In genomic region chr2:234706086-234706485, GRCh38 we compare ENCODE assay signal across 21 cellular contexts.
DNase-seq lines count a peak whose midpoint lies in the region; ATAC-seq lines count a peak whose summit lies in the region.
"Had no signal": no experiment of that assay in that cellular context is flagged by ENCODE, and none has a peak within 500 bp of the region (broad histone marks: within the 10 kb centered on the region; RNA-seq: fewer than 3 reads in every experiment).

No MANE protein-coding gene starts in this region.

- no peak overlapping the region for H3K14ac ChIP-seq in mesenchymal stem cell (ENCODE audit: low read length in 2 of 2)

- no peaks in the 10 kb centered on the region for H3K36me3 ChIP-seq in mesenchymal stem cell (ENCODE audit: control insufficient read depth in 1 of 2, insufficient read depth in 2 of 2, low read depth in 1 of 2, low read length in 2 of 2)
- H3K36me3 ChIP-seq: BLaER1 had no signal

- no peaks in the 10 kb centered on the region for H3K36me3 Mint-ChIP-seq in activated CD8-positive, alpha-beta memory T cell treated with anti-CD3 and anti-CD28 coated beads, Interleukin-2, amount 10 ng/mL, durations not matched to agents 7 days and 5 days
- H3K36me3 Mint-ChIP-seq: CD4-positive, CD25-positive, alpha-beta regulatory T cell; CD8-positive, alpha-beta T cell had no signal

- 99% methylated on average over 3 of the region's 3 CpGs for WGBS in mesenchymal stem cell

- H2BK15ac ChIP-seq in mesenchymal stem cell (ENCODE audit: low read depth, poor library complexity, severe bottlenecking) = no peak overlapping the region

- H4K8ac ChIP-seq in mesenchymal stem cell (ENCODE audit: low read length) = no peak overlapping the region

- H2AFZ ChIP-seq in mesenchymal stem cell (ENCODE audit: low read depth, low read length) = no peak overlapping the region
- H2AFZ ChIP-seq: GM23248 had no signal

- no peaks in the 10 kb centered on the region for H3K9me3 ChIP-seq in mesenchymal stem cell (ENCODE audit: control insufficient read depth, low read length)
- H3K9me3 ChIP-seq: A549, Caco-2 had no signal

- H3K4me3 ChIP-seq in mesenchymal stem cell (ENCODE audit: insufficient read depth in 1 of 2, low read depth in 1 of 2, low read length in 2 of 2) = no peak overlapping the region
- H3K4me3 ChIP-seq: A549, BLaER1, GM23248 had no signal

- no peaks in the 10 kb centered on the region for H3K4me1 Mint-ChIP-seq in activated CD8-positive, alpha-beta memory T cell treated with anti-CD3 and anti-CD28 coated beads, Interleukin-2, amount 10 ng/mL, durations not matched to agents 7 days and 5 days
- H3K4me1 Mint-ChIP-seq: B cell; CD4-positive, CD25-positive, alpha-beta regulatory T cell had no signal

- no peak overlapping the region for H3K18ac ChIP-seq in mesenchymal stem cell (ENCODE audit: low read depth in 1 of 2, low read length in 2 of 2)

- CTCF ChIA-PET in activated CD8-positive, alpha-beta memory T cell treated with anti-CD3 and anti-CD28 coated beads, Interleukin-2, amount 10 ng/mL, durations not matched to agents 7 days and 5 days (lab: Charles Lee) = no interaction called here

- ATAC-seq in activated CD8-positive, alpha-beta memory T cell treated with anti-CD3 and anti-CD28 coated beads, Interleukin-2, amount 10 ng/mL, durations not matched to agents 7 days and 5 days = no peak
- no peak for ATAC-seq in GM21515 (IDR thresholded peaks at IDR 0.05; ENCODE audit: unreplicated experiment)
- ATAC-seq: A549; CD8-positive, alpha-beta T cell; HCT116 had no signal

- H3K4ac ChIP-seq in mesenchymal stem cell (ENCODE audit: low read depth in 1 of 2, low read length in 2 of 2) = no peak overlapping the region

- H3K27me3 Mint-ChIP-seq in activated CD8-positive, alpha-beta memory T cell treated with anti-CD3 and anti-CD28 coated beads, Interleukin-2, amount 10 ng/mL, durations not matched to agents 7 days and 5 days = peaks cover 8% of the 10 kb centered on the region
- H3K27me3 Mint-ChIP-seq: CD4-positive, CD25-positive, alpha-beta regulatory T cell had no signal

- no peaks in the 10 kb centered on the region for H3K79me1 ChIP-seq in mesenchymal stem cell (replicated peaks; ENCODE audit: low read length, poor library complexity, severe bottlenecking)

- DNase-seq in activated CD8-positive, alpha-beta memory T cell treated with anti-CD3 and anti-CD28 coated beads, Interleukin-2, amount 10 ng/mL, durations not matched to agents 7 days and 5 days = peak; percentile 33
- no peak for DNase-seq in activated CD8-positive, alpha-beta memory T cell treated with anti-CD3 and anti-CD28 coated beads, Interleukin-2, amount 50 U/mL, for 4 hours
- DNase-seq in ecto neural progenitor cell (ENCODE audit: low spot score) (peak; percentile 5), mesenchymal stem cell (no peak), NCI-H2107 (lab: John Stamatoyannopoulos, UW) (no peak)
- DNase-seq in stimulated activated CD4-positive, alpha-beta T cell treated with anti-CD3 and anti-CD28 coated beads, Interleukin-4, amount 100 ng/mL, for 4 hours = no peak
- DNase-seq: 8988T; ACHN; Caco-2; CD4-positive, CD25-positive, alpha-beta regulatory T cell; CD8-positive, alpha-beta T cell; DMS153; DND-41; GM23248; H9 had no signal

- H3K27me3 ChIP-seq in mesenchymal stem cell (ENCODE audit: control insufficient read depth in 1 of 2, insufficient read depth in 1 of 2, low read length in 2 of 2) = no peaks in the 10 kb centered on the region
- H3K27me3 ChIP-seq: BLaER1 had no signal

- H3K23ac ChIP-seq in mesenchymal stem cell (ENCODE audit: low read length in 2 of 2) = no peak overlapping the region

- H3K4me2 ChIP-seq in mesenchymal stem cell (ENCODE audit: low read length, poor library complexity, severe bottlenecking) = no peak overlapping the region
- H3K4me2 ChIP-seq: A549, BLaER1 had no signal

- no peak overlapping the region for H4K91ac ChIP-seq in mesenchymal stem cell (ENCODE audit: low read length)

- no peak overlapping the region for H3K4me3 Mint-ChIP-seq in activated CD8-positive, alpha-beta memory T cell treated with anti-CD3 and anti-CD28 coated beads, Interleukin-2, amount 10 ng/mL, durations not matched to agents 7 days and 5 days
- H3K4me3 Mint-ChIP-seq: B cell; CD4-positive, CD25-positive, alpha-beta regulatory T cell; CD8-positive, alpha-beta T cell; H9 had no signal

- no peak overlapping the region for H3K27ac Mint-ChIP-seq in activated CD8-positive, alpha-beta memory T cell treated with anti-CD3 and anti-CD28 coated beads, Interleukin-2, amount 10 ng/mL, durations not matched to agents 7 days and 5 days
- H3K27ac Mint-ChIP-seq: B cell; CD4-positive, CD25-positive, alpha-beta regulatory T cell; CD8-positive, alpha-beta T cell had no signal

- H2BK5ac ChIP-seq in mesenchymal stem cell (ENCODE audit: low read depth, low read length, poor library complexity, severe bottlenecking) = no peak overlapping the region

- peak overlapping the region; percentile 46 for H2AK5ac ChIP-seq in mesenchymal stem cell (ENCODE audit: low read length, severe bottlenecking)

- H3K27ac ChIP-seq in mesenchymal stem cell (ENCODE audit: low read length, poor library complexity, severe bottlenecking) = no peak overlapping the region
- H3K27ac ChIP-seq: A549, BLaER1, C4-2B, GM23248 had no signal

- no peak overlapping the region for H3K9ac ChIP-seq in mesenchymal stem cell (ENCODE audit: low read length)
- H3K9ac ChIP-seq: BLaER1, GM23248 had no signal

- no peak overlapping the region for H2BK12ac ChIP-seq in mesenchymal stem cell (ENCODE audit: low read length in 2 of 2)

- H3K4me1 ChIP-seq in mesenchymal stem cell (ENCODE audit: control insufficient read depth, insufficient read depth, low read depth, low read length) = peaks cover 9% of the 10 kb centered on the region
- H3K4me1 ChIP-seq: BLaER1 had no signal

- H2BK120ac ChIP-seq in mesenchymal stem cell (ENCODE audit: low read depth, low read length) = no peak overlapping the region

- no peaks in the 10 kb centered on the region for H3K9me3 Mint-ChIP-seq in activated CD8-positive, alpha-beta memory T cell treated with anti-CD3 and anti-CD28 coated beads, Interleukin-2, amount 10 ng/mL, durations not matched to agents 7 days and 5 days (ENCODE audit: low read depth)
- H3K9me3 Mint-ChIP-seq: CD8-positive, alpha-beta T cell; H9 had no signal

Comparison
In these comparisons a context has a peak if more than half of its experiments do, and no peak if none do; other contexts are left out.
1. DNase-seq: peak in activated CD8-positive, alpha-beta memory T cell treated with anti-CD3 and anti-CD28 coated beads, Interleukin-2, amount 10 ng/mL, durations not matched to agents 7 days and 5 days (single experiment) and ecto neural progenitor cell (single experiment); none in activated CD8-positive, alpha-beta memory T cell treated with anti-CD3 and anti-CD28 coated beads, Interleukin-2, amount 50 U/mL, for 4 hours (single experiment), mesenchymal stem cell (single experiment), stimulated activated CD4-positive, alpha-beta T cell treated with anti-CD3 and anti-CD28 coated beads, Interleukin-4, amount 100 ng/mL, for 4 hours (0 of 2) and NCI-H2107 (single experiment).